8 cellular contexts compared by ENCODE assay signal in the genomic region with DNA sequence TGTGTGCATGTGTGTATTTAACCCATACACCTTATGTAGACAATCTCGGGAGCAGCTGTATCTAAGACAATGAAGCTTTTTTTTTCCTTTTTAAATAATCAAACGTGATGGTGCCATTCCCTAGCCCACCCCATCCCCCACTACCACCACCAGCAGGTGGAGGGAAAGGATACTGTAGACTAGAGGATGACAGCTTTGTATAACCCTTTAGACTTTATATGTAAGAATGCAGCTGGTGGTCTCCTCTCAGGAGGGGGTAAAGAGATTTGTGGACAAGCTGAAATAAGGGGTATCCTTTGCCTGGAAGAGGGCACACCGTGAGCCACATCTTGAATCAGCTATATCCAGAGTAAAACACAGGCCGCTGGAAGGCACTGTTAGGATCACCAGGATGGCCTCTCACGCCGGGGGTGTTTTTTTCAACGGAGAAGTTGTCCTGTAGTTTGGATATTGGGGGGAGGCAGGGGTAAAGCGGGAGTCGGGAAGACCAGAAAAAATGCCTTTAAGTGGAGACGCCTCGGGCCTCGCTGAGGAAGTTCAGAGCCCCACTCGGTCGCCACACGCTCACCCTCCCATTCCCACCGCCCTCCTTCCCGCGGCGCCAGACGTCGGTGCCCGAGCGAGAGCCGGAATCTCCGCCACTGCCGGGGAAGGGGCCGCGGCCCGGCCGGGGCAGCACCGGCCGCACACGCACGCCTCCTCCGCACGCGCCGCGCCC. TPM values are rescaled to one million over a fixed set of nuclear protein-coding genes. Genes with fewer than 3 reads are reported as not detected.
DNase-seq lines count a peak whose midpoint lies in the region; ATAC-seq and TF ChIP-seq lines count a peak whose summit lies in the region.

No MANE protein-coding gene starts in this region.

- intact Hi-C loops in CD8-positive, alpha-beta T cell (cut with DNase I, micrococcal nuclease): loop anchor here (2.0 to 5.0 kb wide), 3 partner anchors 37 to 656 kb away; a partner anchor contains a TSS

- H3K27ac ChIP-seq in CD8-positive, alpha-beta T cell (ENCODE audit: low read depth, low read length): peak overlapping the region; percentile 81

- peak in 2 of 7 experiments; percentile 22 to 24 for DNase-seq in CD8-positive, alpha-beta T cell
- DNase-seq in HFFc6 (no peak), UCSD-AML1 (lab: John Stamatoyannopoulos, UW; ENCODE audit: unreplicated experiment) (peak; percentile 47), fibroblast of pulmonary artery (ENCODE audit: low read depth) (no peak), progenitor cell of endocrine pancreas (ENCODE audit: low spot score, unreplicated experiment) (no peak), AG08395 (ENCODE audit: low spot score) (no peak)

- no peaks in the 10 kb centered on the region for H3K36me3 ChIP-seq in CD8-positive, alpha-beta T cell (ENCODE audit: insufficient read depth, low read length)

- peak overlapping the region; percentile 94 for H3K27ac Mint-ChIP-seq in CD8-positive, alpha-beta T cell
- H3K27ac Mint-ChIP-seq in HFFc6 (peak overlapping the region; percentile 92), progenitor cell of endocrine pancreas (peak overlapping the region; percentile 98)

- H3K9me3 ChIP-seq in CD8-positive, alpha-beta T cell (ENCODE audit: low read length): peaks cover 3% of the 10 kb centered on the region

- H3K4me3 ChIP-seq in CD8-positive, alpha-beta T cell (ENCODE audit: low read depth, low read length): peak overlapping the region; percentile 63
- H3K4me3 ChIP-seq in fibroblast of pulmonary artery (replicated peaks; ENCODE audit: low read depth, low read length): peak overlapping the region; percentile 89

- CTCF ChIA-PET in CD8-positive, alpha-beta T cell (lab: Charles Lee): interaction anchor here (1.1 kb wide), 1 partner anchor 114 kb away, joined by 3 read pairs; no protein-coding TSS in a partner anchor

- no peaks in the 10 kb centered on the region for H3K27me3 ChIP-seq in CD8-positive, alpha-beta T cell (ENCODE audit: insufficient read depth, low read length)

- POLR2A ChIA-PET in CD8-positive, alpha-beta T cell (lab: Charles Lee): interaction anchor here (0.9 to 1.9 kb wide), 5 partner anchors 9 to 163 kb away, joined by 3 to 16 read pairs (median 4); a partner anchor contains a TSS

- no peaks in the 10 kb centered on the region for H3K27me3 Mint-ChIP-seq in CD8-positive, alpha-beta T cell (ENCODE audit: low read depth)
- no peaks in the 10 kb centered on the region for H3K27me3 Mint-ChIP-seq in HFFc6 (ENCODE audit: insufficient read depth)
- H3K27me3 Mint-ChIP-seq in progenitor cell of endocrine pancreas: no peaks in the 10 kb centered on the region

- H3K4me1 Mint-ChIP-seq in CD8-positive, alpha-beta T cell (ENCODE audit: low read depth): peaks cover 66% of the 10 kb centered on the region
- H3K4me1 Mint-ChIP-seq in HFFc6 (ENCODE audit: low read depth): peaks cover 60% of the 10 kb centered on the region
- H3K4me1 Mint-ChIP-seq in progenitor cell of endocrine pancreas (ENCODE audit: low read depth): peaks cover 35% of the 10 kb centered on the region

- TF ChIP-seq CTCF in CD8-positive, alpha-beta T cell (IDR thresholded peaks at IDR 0.05): no peak
- TF ChIP-seq CTCF in HFFc6 (IDR thresholded peaks at IDR 0.05) (no peak; the same call in 1 of the 2 replicates), fibroblast of pulmonary artery (IDR thresholded peaks at IDR 0.05; ENCODE audit: low read length, missing control alignments) (no peak), progenitor cell of endocrine pancreas (IDR thresholded peaks at IDR 0.05; ENCODE audit: unreplicated experiment) (no peak)

- H3K9me3 Mint-ChIP-seq in CD8-positive, alpha-beta T cell: peaks cover 4% of the 10 kb centered on the region
- H3K9me3 Mint-ChIP-seq in HFFc6 (no peaks in the 10 kb centered on the region), progenitor cell of endocrine pancreas (ENCODE audit: low read depth) (peaks cover 5% of the 10 kb centered on the region)

- H3K36me3 Mint-ChIP-seq in CD8-positive, alpha-beta T cell: peaks cover 23% of the 10 kb centered on the region
- H3K36me3 Mint-ChIP-seq in HFFc6 (ENCODE audit: low read depth): peaks cover 32% of the 10 kb centered on the region
- peaks cover 11% of the 10 kb centered on the region for H3K36me3 Mint-ChIP-seq in progenitor cell of endocrine pancreas (ENCODE audit: insufficient read depth)

- ATAC-seq in CD8-positive, alpha-beta T cell: no peak
- no peak for ATAC-seq in GM21447 (IDR thresholded peaks at IDR 0.05; ENCODE audit: unreplicated experiment)
- ATAC-seq in GM19463 (IDR thresholded peaks at IDR 0.05; ENCODE audit: unreplicated experiment): no peak

- H3K4me1 ChIP-seq in CD8-positive, alpha-beta T cell (ENCODE audit: insufficient read depth, low read length): peaks cover 52% of the 10 kb centered on the region

- H3K4me3 Mint-ChIP-seq in CD8-positive, alpha-beta T cell: peak overlapping the region; percentile 96
- H3K4me3 Mint-ChIP-seq in HFFc6 (peak overlapping the region; percentile 98), progenitor cell of endocrine pancreas (ENCODE audit: low read depth) (peak overlapping the region; percentile 92)

RNA-seq across cellular contexts. Expression of a gene that starts 1.0 kb away (rescaled TPM):
- 10 to 100 TPM; 64.4 to 69.2 TPM for total RNA-seq in CD8-positive, alpha-beta T cell
- 100 to 1,000 TPM in 2 of 6 experiments, 10 to 100 TPM in 4; 72.4 to 113 (median 99.0) TPM for total RNA-seq in HFFc6 (2021; fragmentation: NEBNext Ultra II Directional; extraction: Animal tissue kit (Norgen Biotek cat#: 25700))
- 56.5 and 59.1 TPM in 2 replicates for total RNA-seq in progenitor cell of endocrine pancreas
